In the genomic region with DNA sequence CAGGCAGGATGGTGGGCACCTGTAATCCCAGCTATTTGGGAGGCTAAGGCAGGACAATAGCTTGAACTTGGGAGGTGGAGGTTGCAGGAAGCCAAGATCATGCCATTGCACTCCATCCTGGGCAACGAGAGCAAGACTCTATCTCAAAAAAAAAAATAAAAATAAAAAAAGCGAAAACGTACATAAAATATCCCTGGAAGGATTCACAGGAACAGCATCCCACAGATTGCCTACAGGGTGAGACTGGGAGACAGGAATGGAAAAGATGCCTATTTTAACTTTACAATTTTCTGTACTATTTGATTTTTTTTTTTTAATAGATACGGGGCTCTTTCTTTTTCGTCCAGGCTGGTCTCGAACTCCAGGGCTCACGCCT, we compare ENCODE assay signal across 8 cellular contexts. TPM values are rescaled to one million over a fixed set of nuclear protein-coding genes. Genes with fewer than 3 reads are reported as not detected.
DNase-seq lines count a peak whose midpoint lies in the region; ATAC-seq and TF ChIP-seq lines count a peak whose summit lies in the region.

No MANE protein-coding gene starts in this region.

- H3F3A ChIP-seq in GM23338 (replicated peaks; ENCODE audit: low read depth), result peaks cover 5% of the 10 kb centered on the region

- no peak for ATAC-seq in GM23338
- no peak for ATAC-seq in gastroesophageal sphincter
- ATAC-seq in GM21423 (IDR thresholded peaks at IDR 0.05; ENCODE audit: unreplicated experiment), result no peak
- ATAC-seq in GM18505 (IDR thresholded peaks at IDR 0.05; ENCODE audit: unreplicated experiment), result no peak

- no peaks in the 10 kb centered on the region; the same call in 2 of the 3 replicates for H3K36me3 Mint-ChIP-seq in GM23338 (ENCODE audit: low read depth)

- peak overlapping the region; percentile 93 for H3K27ac Mint-ChIP-seq in GM23338

- H3K79me2 ChIP-seq in GM23338 (replicated peaks; ENCODE audit: insufficient read depth), result peaks cover 14% of the 10 kb centered on the region; the same call in 1 of the 2 replicates

- no peaks in the 10 kb centered on the region; the same call in 1 of the 2 replicates for H4K20me1 ChIP-seq in GM23338 (replicated peaks; ENCODE audit: insufficient read depth)

- no peak for TF ChIP-seq EP300 in gastroesophageal sphincter (IDR thresholded peaks at IDR 0.05)

- H3K27me3 ChIP-seq in GM23338 (ENCODE audit: insufficient read depth), result peaks cover 55% of the 10 kb centered on the region
- H3K27me3 ChIP-seq in gastroesophageal sphincter, result peaks cover 22% of the 10 kb centered on the region
- peaks cover 4% of the 10 kb centered on the region for H3K27me3 ChIP-seq in skeletal muscle satellite cell (ENCODE audit: control insufficient read depth, insufficient read depth, low read length)

- no peaks in the 10 kb centered on the region for H3K9me2 ChIP-seq in GM23338 (ENCODE audit: insufficient read depth)

- H3K9me3 Mint-ChIP-seq in GM23338, result no peaks in the 10 kb centered on the region

- 17 to 30% methylated on average over 6 to 7 of the region's 7 CpGs for WGBS in gastroesophageal sphincter (ENCODE audit: low coverage in 1 of 2), 2 donors

- DNase-seq in GM23338 (ENCODE audit: low spot score) (no peak), retina (no peak)
- no peak for DNase-seq in activated CD4-positive, alpha-beta T cell treated with anti-CD3 and anti-CD28 coated beads, Interleukin-2, amount 50 U/mL, for 4 hours

- H3K4me2 ChIP-seq in GM23338 (peak overlapping the region; percentile 90), skeletal muscle satellite cell (ENCODE audit: low read length) (peak overlapping the region; percentile 79)

- H3K4me1 ChIP-seq in GM23338 (ENCODE audit: insufficient read depth), result peaks cover 5% of the 10 kb centered on the region
- H3K4me1 ChIP-seq in gastroesophageal sphincter, result peaks cover 0 to 31% (median 15%) of the 10 kb centered on the region in 3 donors
- H3K4me1 ChIP-seq in skeletal muscle satellite cell (ENCODE audit: control insufficient read depth, insufficient read depth, low read length), result peaks cover 6% of the 10 kb centered on the region

- peak overlapping the region; percentile 65 for H3K9ac ChIP-seq in skeletal muscle satellite cell (ENCODE audit: low read depth, low read length)

- H3K9me3 ChIP-seq in gastroesophageal sphincter (no peaks in the 10 kb centered on the region), skeletal muscle satellite cell (replicated peaks; ENCODE audit: low read length) (no peaks in the 10 kb centered on the region)

- peaks cover 11% of the 10 kb centered on the region for H3K4me1 Mint-ChIP-seq in GM23338

- H3K27ac ChIP-seq in GM23338 (ENCODE audit: low read depth), result no peak overlapping the region
- H3K27ac ChIP-seq in gastroesophageal sphincter, result peak overlapping the region in 3 of 4 donors; percentile 75 to 79 (median 76)

- H3K36me3 ChIP-seq in GM23338 (ENCODE audit: insufficient read depth) (no peaks in the 10 kb centered on the region), gastroesophageal sphincter (no peaks in the 10 kb centered on the region), skeletal muscle satellite cell (ENCODE audit: insufficient read depth, low read length) (no peaks in the 10 kb centered on the region)

- H2AFZ ChIP-seq in GM23338, result peak overlapping the region; percentile 33; the same call in 1 of the 2 replicates

- peak overlapping the region; percentile 91 for H3K4me3 Mint-ChIP-seq in GM23338

- peaks cover 44% of the 10 kb centered on the region for H3K27me3 Mint-ChIP-seq in GM23338 (ENCODE audit: insufficient read depth, low read depth, poor library complexity)

- H3K4me3 ChIP-seq in GM23338 (peak overlapping the region; percentile 74), WI38 (ENCODE audit: low read depth, low read length) (peak overlapping the region; percentile 79), gastroesophageal sphincter (peak overlapping the region; percentile 69 to 76), skeletal muscle satellite cell (ENCODE audit: low read length) (peak overlapping the region; percentile 79)

- TF ChIP-seq CTCF in GM23338 (conservative IDR thresholded peaks at IDR 0.05; ENCODE audit: low read depth in 2 of 2) (no peak), WI38 (IDR thresholded peaks at IDR 0.05; ENCODE audit: low read depth, low read length) (no peak), gastroesophageal sphincter (IDR thresholded peaks at IDR 0.05) (no peak)

- TF ChIP-seq POLR2A in gastroesophageal sphincter (IDR thresholded peaks at IDR 0.05), result no peak
- TF ChIP-seq POLR2A in GM18505 (IDR thresholded peaks at IDR 0.05; ENCODE audit: borderline replicate concordance, extremely low read depth, insufficient read depth, insufficient read length), result no peak

TF ChIP-seq in GM23338, 12 proteins besides CTCF, POLR2A, EP300 and RAD21 (continues in another document):
- TF ChIP-seq, protein P1, sequence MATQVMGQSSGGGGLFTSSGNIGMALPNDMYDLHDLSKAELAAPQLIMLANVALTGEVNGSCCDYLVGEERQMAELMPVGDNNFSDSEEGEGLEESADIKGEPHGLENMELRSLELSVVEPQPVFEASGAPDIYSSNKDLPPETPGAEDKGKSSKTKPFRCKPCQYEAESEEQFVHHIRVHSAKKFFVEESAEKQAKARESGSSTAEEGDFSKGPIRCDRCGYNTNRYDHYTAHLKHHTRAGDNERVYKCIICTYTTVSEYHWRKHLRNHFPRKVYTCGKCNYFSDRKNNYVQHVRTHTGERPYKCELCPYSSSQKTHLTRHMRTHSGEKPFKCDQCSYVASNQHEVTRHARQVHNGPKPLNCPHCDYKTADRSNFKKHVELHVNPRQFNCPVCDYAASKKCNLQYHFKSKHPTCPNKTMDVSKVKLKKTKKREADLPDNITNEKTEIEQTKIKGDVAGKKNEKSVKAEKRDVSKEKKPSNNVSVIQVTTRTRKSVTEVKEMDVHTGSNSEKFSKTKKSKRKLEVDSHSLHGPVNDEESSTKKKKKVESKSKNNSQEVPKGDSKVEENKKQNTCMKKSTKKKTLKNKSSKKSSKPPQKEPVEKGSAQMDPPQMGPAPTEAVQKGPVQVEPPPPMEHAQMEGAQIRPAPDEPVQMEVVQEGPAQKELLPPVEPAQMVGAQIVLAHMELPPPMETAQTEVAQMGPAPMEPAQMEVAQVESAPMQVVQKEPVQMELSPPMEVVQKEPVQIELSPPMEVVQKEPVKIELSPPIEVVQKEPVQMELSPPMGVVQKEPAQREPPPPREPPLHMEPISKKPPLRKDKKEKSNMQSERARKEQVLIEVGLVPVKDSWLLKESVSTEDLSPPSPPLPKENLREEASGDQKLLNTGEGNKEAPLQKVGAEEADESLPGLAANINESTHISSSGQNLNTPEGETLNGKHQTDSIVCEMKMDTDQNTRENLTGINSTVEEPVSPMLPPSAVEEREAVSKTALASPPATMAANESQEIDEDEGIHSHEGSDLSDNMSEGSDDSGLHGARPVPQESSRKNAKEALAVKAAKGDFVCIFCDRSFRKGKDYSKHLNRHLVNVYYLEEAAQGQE (IDR thresholded peaks at IDR 0.05; ENCODE audit: unreplicated experiment), result no peak
- TF ChIP-seq NANOG (IDR thresholded peaks at IDR 0.05; ENCODE audit: borderline replicate concordance) (no peak), CREB1 (CRISPR knock-in tag; IDR thresholded peaks at IDR 0.05; ENCODE audit: low read depth) (no peak), STAT1 (IDR thresholded peaks at IDR 0.05; ENCODE audit: unreplicated experiment) (no peak), ZNF331 (CRISPR knock-in tag; IDR thresholded peaks at IDR 0.05; ENCODE audit: low read depth) (no peak), ZNF114 (CRISPR knock-in tag; IDR thresholded peaks at IDR 0.05) (no peak), JUNB (IDR thresholded peaks at IDR 0.05; ENCODE audit: unreplicated experiment) (no peak), EZH2 (IDR thresholded peaks at IDR 0.05; ENCODE audit: low read depth, unreplicated experiment) (no peak), EZH2phosphoT487 (IDR thresholded peaks at IDR 0.05; ENCODE audit: unreplicated experiment) (no peak)
- TF ChIP-seq, protein P2, sequence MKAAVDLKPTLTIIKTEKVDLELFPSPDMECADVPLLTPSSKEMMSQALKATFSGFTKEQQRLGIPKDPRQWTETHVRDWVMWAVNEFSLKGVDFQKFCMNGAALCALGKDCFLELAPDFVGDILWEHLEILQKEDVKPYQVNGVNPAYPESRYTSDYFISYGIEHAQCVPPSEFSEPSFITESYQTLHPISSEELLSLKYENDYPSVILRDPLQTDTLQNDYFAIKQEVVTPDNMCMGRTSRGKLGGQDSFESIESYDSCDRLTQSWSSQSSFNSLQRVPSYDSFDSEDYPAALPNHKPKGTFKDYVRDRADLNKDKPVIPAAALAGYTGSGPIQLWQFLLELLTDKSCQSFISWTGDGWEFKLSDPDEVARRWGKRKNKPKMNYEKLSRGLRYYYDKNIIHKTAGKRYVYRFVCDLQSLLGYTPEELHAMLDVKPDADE (IDR thresholded peaks at IDR 0.05), result no peak

RNA-seq across cellular contexts. Expression of a gene that starts 0.6 kb away (rescaled TPM):
- total RNA-seq in GM23338 (2014; rRNA removed; shearing (Covaris generic)), result 17.9 and 18.1 TPM in 2 replicates
- polyA plus RNA-seq in GM23338 (2016; fragmentation: Nextera tagmentation; extraction: Ambion mirVana), result 2.7 and 3.7 TPM in 2 replicates
- total RNA-seq in gastroesophageal sphincter, result 10 to 100 TPM in 2 of 4 donors, 1 to 10 TPM in 2; 6.4 to 16.3 (median 11.3) TPM
- 8.6 and 13.3 TPM in 2 replicates for total RNA-seq in skeletal muscle satellite cell (2012; rRNA removed)
